ENCODE assay signal across 1 cellular context in the genomic region with DNA sequence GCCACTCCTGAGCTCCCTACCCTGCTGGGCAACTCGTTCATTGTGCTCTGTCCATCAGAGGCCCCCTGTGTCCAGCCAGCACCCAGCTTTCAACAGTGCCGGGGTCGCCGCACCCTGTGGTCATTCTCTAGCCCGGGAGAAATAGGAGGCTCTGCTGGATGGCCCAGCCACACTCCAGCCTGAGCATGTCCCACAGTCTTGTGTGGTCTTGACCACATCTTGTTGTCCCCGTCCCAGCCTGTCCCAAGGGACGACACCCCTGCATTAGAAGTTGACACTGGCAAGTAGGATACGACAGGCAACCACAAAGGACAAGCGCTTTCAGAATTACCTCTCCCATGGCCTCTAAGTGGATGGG.
TF ChIP-seq lines count a peak whose summit lies in the region.

No MANE protein-coding gene starts in this region.

TF ChIP-seq in IMR-90, 13 proteins besides CTCF, POLR2A, EP300 and RAD21:
- TF ChIP-seq MXI1 (IDR thresholded peaks at IDR 0.05; ENCODE audit: borderline replicate concordance, low read depth, low read length) (no peak), NFE2L2 (IDR thresholded peaks at IDR 0.05; ENCODE audit: low read depth, low read length) (no peak), RCOR1 (IDR thresholded peaks at IDR 0.05; ENCODE audit: insufficient replicate concordance, low read length) (no peak), CEBPB (IDR thresholded peaks at IDR 0.05; ENCODE audit: low read depth, low read length) (no peak), USF2 (IDR thresholded peaks at IDR 0.05; ENCODE audit: low read depth, low read length) (no peak), MAFK (IDR thresholded peaks at IDR 0.05; ENCODE audit: low read depth, low read length) (no peak), RFX5 (IDR thresholded peaks at IDR 0.05; ENCODE audit: low read depth, low read length) (no peak), MAZ (IDR thresholded peaks at IDR 0.05; ENCODE audit: borderline replicate concordance, low read depth, low read length) (no peak), CHD1 (IDR thresholded peaks at IDR 0.05; ENCODE audit: low read depth, low read length) (no peak), FOS (IDR thresholded peaks at IDR 0.05; ENCODE audit: low read depth, low read length) (no peak), BHLHE40 (IDR thresholded peaks at IDR 0.05; ENCODE audit: low read depth, low read length) (no peak)
- TF ChIP-seq, protein P1, sequence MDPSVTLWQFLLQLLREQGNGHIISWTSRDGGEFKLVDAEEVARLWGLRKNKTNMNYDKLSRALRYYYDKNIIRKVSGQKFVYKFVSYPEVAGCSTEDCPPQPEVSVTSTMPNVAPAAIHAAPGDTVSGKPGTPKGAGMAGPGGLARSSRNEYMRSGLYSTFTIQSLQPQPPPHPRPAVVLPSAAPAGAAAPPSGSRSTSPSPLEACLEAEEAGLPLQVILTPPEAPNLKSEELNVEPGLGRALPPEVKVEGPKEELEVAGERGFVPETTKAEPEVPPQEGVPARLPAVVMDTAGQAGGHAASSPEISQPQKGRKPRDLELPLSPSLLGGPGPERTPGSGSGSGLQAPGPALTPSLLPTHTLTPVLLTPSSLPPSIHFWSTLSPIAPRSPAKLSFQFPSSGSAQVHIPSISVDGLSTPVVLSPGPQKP (IDR thresholded peaks at IDR 0.05; ENCODE audit: borderline replicate concordance, low read depth, low read length) = no peak
